Comparison of ENCODE assay signal across 22 cellular contexts in genomic region chr10:59589721-59590120, GRCh38.
"Had no signal": no experiment of that assay in that cellular context is flagged by ENCODE, and none has a peak within 500 bp of the region (broad histone marks: within the 10 kb centered on the region; RNA-seq: fewer than 3 reads in every experiment).

No MANE protein-coding gene starts in this region.

- H3K9me3 ChIP-seq: left lung, lower lobe of right lung, ovary, right atrium auricular region, right lobe of liver, stomach, suprapubic skin, thoracic aorta, tibial artery, uterus had no signal

- ATAC-seq: left cardiac atrium; left lung; lower lobe of right lung; natural killer cell; right lobe of liver; stimulated activated naive B cell treated with anti-CD40 and anti-IgM and Interleukin-4, amounts not matched to agents 10 μg/mL and 1 μg/mL and 100 μg/mL, for 72 hours; stimulated activated naive CD8-positive, alpha-beta T cell treated with anti-CD3 and anti-CD28 coated beads, Interleukin-15, Interleukin-2, amounts not matched to agents 100 U/mL and 50 U/mL, for 24 hours had no signal

- H3K27me3 ChIP-seq: left lung, ovary, right atrium auricular region, right lobe of liver, stomach, suprapubic skin, tibial artery, uterus had no signal

- H3K36me3 ChIP-seq: left lung, lower lobe of right lung, ovary, right atrium auricular region, right lobe of liver, stomach, suprapubic skin, thoracic aorta, tibial artery, uterus had no signal

- DNase-seq: hypothalamus; immature natural killer cell; left cardiac atrium; left lung; lower lobe of right lung; mammary epithelial cell; mesenchymal stem cell; naive B cell; natural killer cell; ovary; right lobe of liver; stimulated activated CD4-positive, alpha-beta T cell treated with anti-CD3 and anti-CD28 coated beads, Interleukin-2, amount 100 ng/mL, for 24 hours; stimulated activated CD4-positive, alpha-beta T cell treated with anti-CD3 and anti-CD28 coated beads, Interleukin-4, amount 100 ng/mL, for 1 hour; stimulated activated naive B cell treated with anti-CD40 and anti-IgM and Interleukin-4, amounts not matched to agents 10 μg/mL and 1 μg/mL and 100 μg/mL, for 72 hours; stimulated activated naive CD8-positive, alpha-beta T cell treated with anti-CD3 and anti-CD28 coated beads, Interleukin-15, Interleukin-2, amounts not matched to agents 100 U/mL and 50 U/mL, for 24 hours; stomach; tibial artery; uterus had no signal

- H3K4me1 ChIP-seq: left lung, lower lobe of right lung, right atrium auricular region, right lobe of liver, stomach, uterus had no signal

- H3K27ac ChIP-seq: left lung, lower lobe of right lung, ovary, right atrium auricular region, right lobe of liver, stomach, suprapubic skin, thoracic aorta, tibial artery, uterus had no signal

- H3K4me3 ChIP-seq: left lung, lower lobe of right lung, ovary, right atrium auricular region, right lobe of liver, smooth muscle cell, stomach, suprapubic skin, thoracic aorta, tibial artery, uterus had no signal

- H3K4me2 ChIP-seq: smooth muscle cell had no signal
